Comparison of ENCODE assay signal across 19 cellular contexts in genomic region chr18:54112356-54112755, GRCh38.
A peak's percentile ranks its signal among the peaks of the same experiment; 100 is the strongest.
DNase-seq lines count a peak whose midpoint lies in the region; ATAC-seq and TF ChIP-seq lines count a peak whose summit lies in the region.
"Had no signal": no experiment of that assay in that cellular context is flagged by ENCODE, and none has a peak within 500 bp of the region (broad histone marks: within the 10 kb centered on the region; RNA-seq: fewer than 3 reads in every experiment).

No MANE protein-coding gene starts in this region.

- peaks cover 12% of the 10 kb centered on the region for H3K27me3 Mint-ChIP-seq in activated naive CD4-positive, alpha-beta T cell treated with anti-CD3 and anti-CD28 coated beads, Interleukin-2, amount 50 U/mL, for 24 hours
- peaks cover 16% of the 10 kb centered on the region for H3K27me3 Mint-ChIP-seq in activated naive CD4-positive, alpha-beta T cell treated with anti-CD3 and anti-CD28 coated beads, Interleukin-2, amount 10 ng/mL, durations not matched to agents 7 days and 5 days
- no peaks in the 10 kb centered on the region for H3K27me3 Mint-ChIP-seq in endothelial cell (ENCODE audit: unreplicated experiment)
- peaks cover 21% of the 10 kb centered on the region for H3K27me3 Mint-ChIP-seq in stimulated activated naive CD8-positive, alpha-beta T cell treated with anti-CD3 and anti-CD28 coated beads, Interleukin-15, amount 100 ng/mL, for 72 hours

- no peak overlapping the region for H3K4me3 ChIP-seq in fibroblast of mammary gland (ENCODE audit: control insufficient read depth, low read depth, low read length)
- H3K4me3 ChIP-seq: BLaER1 treated with 17β-estradiol and CSF1 and Interleukin-3, amounts not matched to agents 10 nM and 100 nM; MG63 had no signal

- DNase-seq in activated naive CD4-positive, alpha-beta T cell treated with anti-CD3 and anti-CD28 coated beads, Interleukin-2, amount 10 ng/mL, durations not matched to agents 7 days and 5 days = no peak
- peak; percentile 82 for DNase-seq in fibroblast of mammary gland (ENCODE audit: low read depth)
- DNase-seq in DMS114 treated with DMSO at 0.1 percent for 48 hours (lab: John Stamatoyannopoulos, UW; ENCODE audit: unreplicated experiment) = no peak
- DNase-seq in endothelial cell (ENCODE audit: low spot score) = no peak
- no peak for DNase-seq in stimulated activated naive CD8-positive, alpha-beta T cell treated with anti-CD3 and anti-CD28 coated beads, Interleukin-15, amount 100 ng/mL, for 72 hours
- DNase-seq: CD8-positive, alpha-beta memory T cell; DMS79 treated with DMSO at 0.1 percent for 48 hours; GDM1; IMR-90; Karpas-422; MG63; NCI-H1092; NCI-H1694; NCI-H526; RPMI8226 had no signal

- H3K9me3 Mint-ChIP-seq in activated naive CD4-positive, alpha-beta T cell treated with anti-CD3 and anti-CD28 coated beads, Interleukin-2, amount 50 U/mL, for 24 hours = no peaks in the 10 kb centered on the region
- no peaks in the 10 kb centered on the region for H3K9me3 Mint-ChIP-seq in activated naive CD4-positive, alpha-beta T cell treated with anti-CD3 and anti-CD28 coated beads, Interleukin-2, amount 10 ng/mL, durations not matched to agents 7 days and 5 days
- no peaks in the 10 kb centered on the region for H3K9me3 Mint-ChIP-seq in endothelial cell (ENCODE audit: unreplicated experiment)
- H3K9me3 Mint-ChIP-seq in stimulated activated naive CD8-positive, alpha-beta T cell treated with anti-CD3 and anti-CD28 coated beads, Interleukin-15, amount 100 ng/mL, for 72 hours = no peaks in the 10 kb centered on the region
- H3K9me3 Mint-ChIP-seq: CD8-positive, alpha-beta memory T cell had no signal

- H3K27ac Mint-ChIP-seq in activated naive CD4-positive, alpha-beta T cell treated with anti-CD3 and anti-CD28 coated beads, Interleukin-2, amount 50 U/mL, for 24 hours = peak overlapping the region; percentile 15
- H3K27ac Mint-ChIP-seq in activated naive CD4-positive, alpha-beta T cell treated with anti-CD3 and anti-CD28 coated beads, Interleukin-2, amount 10 ng/mL, durations not matched to agents 7 days and 5 days = no peak overlapping the region
- no peak overlapping the region for H3K27ac Mint-ChIP-seq in endothelial cell (ENCODE audit: unreplicated experiment)
- no peak overlapping the region for H3K27ac Mint-ChIP-seq in stimulated activated naive CD8-positive, alpha-beta T cell treated with anti-CD3 and anti-CD28 coated beads, Interleukin-15, amount 100 ng/mL, for 72 hours
- H3K27ac Mint-ChIP-seq: CD8-positive, alpha-beta memory T cell had no signal

- no peak overlapping the region for H3K4me3 Mint-ChIP-seq in activated naive CD4-positive, alpha-beta T cell treated with anti-CD3 and anti-CD28 coated beads, Interleukin-2, amount 50 U/mL, for 24 hours
- H3K4me3 Mint-ChIP-seq in activated naive CD4-positive, alpha-beta T cell treated with anti-CD3 and anti-CD28 coated beads, Interleukin-2, amount 10 ng/mL, durations not matched to agents 7 days and 5 days = no peak overlapping the region
- H3K4me3 Mint-ChIP-seq in endothelial cell (ENCODE audit: unreplicated experiment) = no peak overlapping the region
- no peak overlapping the region for H3K4me3 Mint-ChIP-seq in stimulated activated naive CD8-positive, alpha-beta T cell treated with anti-CD3 and anti-CD28 coated beads, Interleukin-15, amount 100 ng/mL, for 72 hours
- H3K4me3 Mint-ChIP-seq: CD8-positive, alpha-beta memory T cell had no signal

- no peak for TF ChIP-seq CTCF in fibroblast of mammary gland (conservative IDR thresholded peaks at IDR 0.05; ENCODE audit: control insufficient read depth, insufficient read depth, low read depth, low read length)
- TF ChIP-seq CTCF in endothelial cell (IDR thresholded peaks at IDR 0.05; ENCODE audit: unreplicated experiment) = no peak

- CTCF ChIA-PET in activated naive CD4-positive, alpha-beta T cell treated with anti-CD3 and anti-CD28 coated beads, Interleukin-2, amount 10 ng/mL, durations not matched to agents 7 days and 5 days (lab: Charles Lee) = interaction anchor here (1.2 to 1.5 kb wide), 2 partner anchors 23 to 201 kb away, joined by 3 to 4 read pairs; no protein-coding TSS in a partner anchor

- ATAC-seq in SK-N-SH treated with all-trans-retinoic acid at 6 μM for 48 hours (peak; percentile 31; the same call in 1 of the 3 replicates), GM21723 (IDR thresholded peaks at IDR 0.05; ENCODE audit: unreplicated experiment) (no peak)
- ATAC-seq in stimulated activated naive CD8-positive, alpha-beta T cell treated with anti-CD3 and anti-CD28 coated beads, Interleukin-15, amount 100 ng/mL, for 72 hours = no peak

- no peaks in the 10 kb centered on the region for H3K36me3 Mint-ChIP-seq in activated naive CD4-positive, alpha-beta T cell treated with anti-CD3 and anti-CD28 coated beads, Interleukin-2, amount 50 U/mL, for 24 hours
- no peaks in the 10 kb centered on the region for H3K36me3 Mint-ChIP-seq in activated naive CD4-positive, alpha-beta T cell treated with anti-CD3 and anti-CD28 coated beads, Interleukin-2, amount 10 ng/mL, durations not matched to agents 7 days and 5 days
- H3K36me3 Mint-ChIP-seq in endothelial cell (ENCODE audit: low read depth, unreplicated experiment) = no peaks in the 10 kb centered on the region

- no peaks in the 10 kb centered on the region for H3K4me1 Mint-ChIP-seq in activated naive CD4-positive, alpha-beta T cell treated with anti-CD3 and anti-CD28 coated beads, Interleukin-2, amount 50 U/mL, for 24 hours
- H3K4me1 Mint-ChIP-seq in activated naive CD4-positive, alpha-beta T cell treated with anti-CD3 and anti-CD28 coated beads, Interleukin-2, amount 10 ng/mL, durations not matched to agents 7 days and 5 days = no peaks in the 10 kb centered on the region
- no peaks in the 10 kb centered on the region for H3K4me1 Mint-ChIP-seq in endothelial cell (ENCODE audit: unreplicated experiment)
- no peaks in the 10 kb centered on the region for H3K4me1 Mint-ChIP-seq in stimulated activated naive CD8-positive, alpha-beta T cell treated with anti-CD3 and anti-CD28 coated beads, Interleukin-15, amount 100 ng/mL, for 72 hours
- H3K4me1 Mint-ChIP-seq: CD8-positive, alpha-beta memory T cell had no signal

TF ChIP-seq in SK-N-SH treated with all-trans-retinoic acid at 6 μM for 48 hours, 23 proteins besides CTCF, POLR2A, EP300 and RAD21:
- TF ChIP-seq ISL1 (CRISPR knock-in tag; IDR thresholded peaks at IDR 0.05) (no peak), ZNF565 (CRISPR knock-in tag; conservative IDR thresholded peaks at IDR 0.05; ENCODE audit: low read depth) (no peak), ESRRG (CRISPR knock-in tag; IDR thresholded peaks at IDR 0.05) (no peak), TCF4 (CRISPR knock-in tag; IDR thresholded peaks at IDR 0.05; ENCODE audit: borderline replicate concordance) (no peak), BACH2 (CRISPR knock-in tag; IDR thresholded peaks at IDR 0.05; ENCODE audit: borderline replicate concordance) (no peak), ARNTL (CRISPR knock-in tag; IDR thresholded peaks at IDR 0.05; ENCODE audit: borderline replicate concordance, low read depth) (no peak), OSR1 (CRISPR knock-in tag; IDR thresholded peaks at IDR 0.05) (no peak)
